1 cellular context compared by ENCODE assay signal in genomic region chr6:15081437-15081836, GRCh38.
TF ChIP-seq lines count a peak whose summit lies in the region.

No MANE protein-coding gene starts in this region.

TF ChIP-seq in H1, 55 proteins besides CTCF, POLR2A, EP300 and RAD21:
- TF ChIP-seq CHD2 (IDR thresholded peaks at IDR 0.05; ENCODE audit: low read length) (no peak), TAF7 (optimal IDR thresholded peaks at IDR 0.05; ENCODE audit: borderline replicate concordance, low read depth, low read length) (no peak), RBBP5 (IDR thresholded peaks at IDR 0.05; ENCODE audit: borderline replicate concordance, low read depth, low read length) (no peak), HDAC6 (IDR thresholded peaks at IDR 0.05; ENCODE audit: low read depth, low read length) (no peak), YY1 (IDR thresholded peaks at IDR 0.05; ENCODE audit: low read depth, low read length) (no peak), ATF2 (IDR thresholded peaks at IDR 0.05; ENCODE audit: low read length) (no peak), KDM5A (IDR thresholded peaks at IDR 0.05; ENCODE audit: low read length) (no peak), SP4 (IDR thresholded peaks at IDR 0.05; ENCODE audit: low read length) (no peak), TEAD4 (IDR thresholded peaks at IDR 0.05; ENCODE audit: low read depth, low read length) (no peak), E2F6 (IDR thresholded peaks at IDR 0.05) (no peak), SIRT6 (IDR thresholded peaks at IDR 0.05; ENCODE audit: low read length) (no peak), KDM1A (IDR thresholded peaks at IDR 0.05; ENCODE audit: borderline replicate concordance, low read length) (no peak), KDM4A (IDR thresholded peaks at IDR 0.05; ENCODE audit: low read depth, low read length, severe bottlenecking) (no peak), FOSL1 (IDR thresholded peaks at IDR 0.05; ENCODE audit: insufficient read depth, low read depth, low read length) (no peak), BCL11A (IDR thresholded peaks at IDR 0.05; ENCODE audit: low read depth in 2 of 2, low read length in 2 of 2) (no peak)
